In the genomic region with DNA sequence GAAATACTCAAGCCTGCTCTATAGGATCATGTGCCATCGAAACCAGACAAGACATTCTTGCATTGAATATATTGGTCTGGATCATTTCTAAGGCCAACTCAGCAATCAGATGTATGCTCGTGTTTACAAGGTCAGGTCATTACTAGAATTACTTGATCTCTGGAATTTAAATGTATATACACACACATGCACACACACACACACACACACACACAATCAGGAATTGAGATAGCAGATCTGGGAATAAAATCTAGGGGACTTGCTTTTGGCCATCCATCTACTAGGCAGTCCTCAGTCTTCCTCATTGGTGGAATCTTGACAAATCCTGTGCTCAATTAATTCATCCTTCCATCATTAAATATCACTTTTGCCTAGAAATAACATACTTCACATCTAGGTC, we compare ENCODE assay signal across 17 cellular contexts. TPM values are rescaled to one million over a fixed set of nuclear protein-coding genes. Genes with fewer than 3 reads are reported as not detected.
DNase-seq lines count a peak whose midpoint lies in the region; ATAC-seq and TF ChIP-seq lines count a peak whose summit lies in the region.
"Had no signal": no experiment of that assay in that cellular context is flagged by ENCODE, and none has a peak within 500 bp of the region (broad histone marks: within the 10 kb centered on the region; RNA-seq: fewer than 3 reads in every experiment).

No MANE protein-coding gene starts in this region.

- POLR2A ChIA-PET in T-cell (lab: Charles Lee), result interaction anchor here (0.6 to 0.7 kb wide), 5 partner anchors 12 to 1937 kb away, joined by 3 to 8 read pairs (median 4); no protein-coding TSS in a partner anchor

- TF ChIP-seq CTCF in left ventricle myocardium inferior (IDR thresholded peaks at IDR 0.05; ENCODE audit: borderline replicate concordance) (no peak), right atrium auricular region (IDR thresholded peaks at IDR 0.05) (no peak), type B pancreatic cell (conservative IDR thresholded peaks at IDR 0.05) (no peak)

- CTCF ChIA-PET in T-cell (lab: Charles Lee), result interaction anchor here (0.6 to 1.0 kb wide), 5 partner anchors 8 to 512 kb away, joined by 3 to 9 read pairs (median 4); partner anchors contain the start of gene MCM10 (in 1 of the 2)

- H3K9me3 Mint-ChIP-seq in T-cell (no peaks in the 10 kb centered on the region), type B pancreatic cell (peaks cover 5% of the 10 kb centered on the region)
- no peaks in the 10 kb centered on the region for H3K9me3 Mint-ChIP-seq in effector memory CD8-positive, alpha-beta T cell

- peak overlapping the region; percentile 96 for H3K27ac ChIP-seq in left ventricle myocardium inferior (replicated peaks)
- peak overlapping the region in 1 of 2 donors; percentile 100 for H3K27ac ChIP-seq in right atrium auricular region
- H3K27ac ChIP-seq: GM23248 had no signal

- H3K27ac Mint-ChIP-seq in T-cell (peak overlapping the region; percentile 46 to 64), type B pancreatic cell (peak overlapping the region; percentile 59)
- peak overlapping the region; percentile 49 to 57 for H3K27ac Mint-ChIP-seq in effector memory CD8-positive, alpha-beta T cell
- H3K27ac Mint-ChIP-seq: B cell had no signal

- H3K27me3 ChIP-seq in left ventricle myocardium inferior (ENCODE audit: low read depth) (no peaks in the 10 kb centered on the region), right atrium auricular region (no peaks in the 10 kb centered on the region)

- DNase-seq in left ventricle myocardium inferior, result no peak
- no peak for DNase-seq in right atrium auricular region (ENCODE audit: low spot score)
- DNase-seq in T-cell, result no peak
- no peak for DNase-seq in effector memory CD8-positive, alpha-beta T cell
- DNase-seq in type B pancreatic cell (ENCODE audit: extremely low spot score, unreplicated experiment), result no peak
- DNase-seq in hypothalamus (lab: John Stamatoyannopoulos, UW), result no peak
- DNase-seq: GDM1, GM23248, NCI-H146, NCI-H2081, NCI-H510A, NCI-H774, RPMI8226 had no signal

- H3K4me1 ChIP-seq in left ventricle myocardium inferior (peaks cover 79% of the 10 kb centered on the region), right atrium auricular region (peaks cover 0 to 46% of the 10 kb centered on the region in 2 donors)

- H3K4me3 ChIP-seq in left ventricle myocardium inferior, result no peak overlapping the region
- H3K4me3 ChIP-seq in right atrium auricular region, result no peak overlapping the region
- H3K4me3 ChIP-seq: GM12878, GM23248, K562 had no signal

- intact Hi-C loops in left ventricle myocardium inferior (cut with micrococcal nuclease), result no loop called here

- peaks cover 68 to 77% (median 74%) of the 10 kb centered on the region in 3 donors for H3K4me1 Mint-ChIP-seq in T-cell
- peaks cover 59 to 75% of the 10 kb centered on the region in 2 donors for H3K4me1 Mint-ChIP-seq in effector memory CD8-positive, alpha-beta T cell (ENCODE audit: low read depth in 2 of 2)
- H3K4me1 Mint-ChIP-seq in type B pancreatic cell (ENCODE audit: unreplicated experiment), result peaks cover 29% of the 10 kb centered on the region

- no peaks in the 10 kb centered on the region for H3K9me3 ChIP-seq in left ventricle myocardium inferior (replicated peaks)
- H3K9me3 ChIP-seq in right atrium auricular region, result no peaks in the 10 kb centered on the region

- peak overlapping the region in 1 of 3 donors; percentile 10 for H3K4me3 Mint-ChIP-seq in T-cell
- H3K4me3 Mint-ChIP-seq in effector memory CD8-positive, alpha-beta T cell, result peak overlapping the region; percentile 4 to 16
- H3K4me3 Mint-ChIP-seq in type B pancreatic cell, result peak overlapping the region; percentile 7
- H3K4me3 Mint-ChIP-seq: B cell had no signal

- no peaks in the 10 kb centered on the region for H3K27me3 Mint-ChIP-seq in T-cell
- no peaks in the 10 kb centered on the region for H3K27me3 Mint-ChIP-seq in effector memory CD8-positive, alpha-beta T cell
- H3K27me3 Mint-ChIP-seq in type B pancreatic cell, result no peaks in the 10 kb centered on the region
- H3K27me3 Mint-ChIP-seq: B cell had no signal

- peaks cover 6% of the 10 kb centered on the region for H3K36me3 ChIP-seq in left ventricle myocardium inferior
- no peaks in the 10 kb centered on the region for H3K36me3 ChIP-seq in right atrium auricular region

- peaks cover 32% of the 10 kb centered on the region for H3K36me3 Mint-ChIP-seq in T-cell
- H3K36me3 Mint-ChIP-seq in effector memory CD8-positive, alpha-beta T cell (ENCODE audit: insufficient read depth), result peaks cover 33% of the 10 kb centered on the region
- H3K36me3 Mint-ChIP-seq in type B pancreatic cell, result peaks cover 16% of the 10 kb centered on the region

- ATAC-seq in T-cell (replicated peaks in 1 of 4), result no peak
- no peak for ATAC-seq in effector memory CD8-positive, alpha-beta T cell (replicated peaks)
- no peak for ATAC-seq in GM18907 (IDR thresholded peaks at IDR 0.05; ENCODE audit: unreplicated experiment)
- ATAC-seq: K562 had no signal

RNA-seq across cellular contexts. Expression of gene OPTN, which starts 3.6 kb away (rescaled TPM):
- total RNA-seq in left ventricle myocardium inferior (129 TPM), right atrium auricular region (10 to 100 TPM; 67.9 to 82.7 TPM), T-cell (100 to 1,000 TPM in 2 of 5 donors, 10 to 100 TPM in 3; 87.7 to 115 (median 94.9) TPM), type B pancreatic cell (ENCODE audit: low replicate concordance) (43.2 and 104 TPM in 2 replicates)

RNA-seq across cellular contexts. Expression of gene MCM10, which starts 57.8 kb away (rescaled TPM):
- 0.08 TPM for total RNA-seq in left ventricle myocardium inferior
- total RNA-seq in right atrium auricular region, result under 1 TPM in 1 of 2 donors, not detected in 1; 0.15 TPM
- 1 to 10 TPM in 2 of 5 donors, under 1 TPM in 3; 0.65 to 1.4 (median 0.82) TPM for total RNA-seq in T-cell
- total RNA-seq in type B pancreatic cell (ENCODE audit: low replicate concordance), result 12.2 and 31.7 TPM in 2 replicates
